Comparison of ENCODE assay signal across 32 cellular contexts in the genomic region with DNA sequence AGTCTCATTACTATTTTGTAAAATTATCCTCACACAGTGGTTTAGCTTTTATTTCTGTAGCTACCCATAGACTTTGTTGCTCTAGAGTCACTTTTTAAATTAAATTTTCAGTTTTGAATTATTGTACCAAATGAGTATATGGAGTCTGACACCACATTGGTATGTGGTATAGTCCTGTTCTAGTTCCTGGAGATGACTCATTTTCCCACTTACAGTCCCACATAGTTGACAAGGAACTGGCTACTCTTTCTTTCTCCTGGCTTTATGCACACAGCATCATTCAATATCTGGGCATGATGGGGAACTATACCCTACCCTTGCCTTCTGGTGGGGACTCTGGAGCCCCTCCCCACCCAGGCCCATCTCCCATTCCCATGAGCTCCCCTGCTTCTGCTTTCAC.
A peak's percentile ranks its signal among the peaks of the same experiment; 100 is the strongest.
DNase-seq lines count a peak whose midpoint lies in the region; FAIRE-seq and TF ChIP-seq lines count a peak whose summit lies in the region.
"Had no signal": no experiment of that assay in that cellular context is flagged by ENCODE, and none has a peak within 500 bp of the region (broad histone marks: within the 10 kb centered on the region; RNA-seq: fewer than 3 reads in every experiment).

No MANE protein-coding gene starts in this region.

- H3K79me2 ChIP-seq in GM23248 (ENCODE audit: insufficient read depth), result no peaks in the 10 kb centered on the region

- H4K20me1 ChIP-seq in GM23248 (ENCODE audit: insufficient read depth), result no peaks in the 10 kb centered on the region
- H4K20me1 ChIP-seq: BLaER1 had no signal

- H3K27ac Mint-ChIP-seq in Calu3 (ENCODE audit: unreplicated experiment), result no peak overlapping the region
- H3K27ac Mint-ChIP-seq: activated CD8-positive, alpha-beta T cell treated with anti-CD3 and anti-CD28 coated beads, Interleukin-2, amount 10 ng/mL, durations not matched to agents 7 days and 5 days; activated naive CD4-positive, alpha-beta T cell treated with anti-CD3 and anti-CD28 coated beads, Interleukin-2, amount 10 ng/mL, durations not matched to agents 7 days and 5 days; naive B cell; progenitor cell of endocrine pancreas; T-helper 2 cell treated with Interferon-gamma antibody and Interleukin-4, amounts not matched to agents 5 μg/mL and 100 μg/mL, for 36 hours had no signal

- H3K4me3 Mint-ChIP-seq in Calu3 (ENCODE audit: low read depth, unreplicated experiment), result no peak overlapping the region
- H3K4me3 Mint-ChIP-seq: activated CD8-positive, alpha-beta T cell treated with anti-CD3 and anti-CD28 coated beads, Interleukin-2, amount 10 ng/mL, durations not matched to agents 7 days and 5 days; activated naive CD4-positive, alpha-beta T cell treated with anti-CD3 and anti-CD28 coated beads, Interleukin-2, amount 10 ng/mL, durations not matched to agents 7 days and 5 days; naive B cell; T-helper 2 cell treated with Interferon-gamma antibody and Interleukin-4, amounts not matched to agents 5 μg/mL and 100 μg/mL, for 36 hours had no signal

- H3K9ac ChIP-seq in GM23248, result no peak overlapping the region
- H3K9ac ChIP-seq in mesenchymal stem cell (ENCODE audit: low read length), result no peak overlapping the region
- H3K9ac ChIP-seq: BLaER1 had no signal

- H2AFZ ChIP-seq in GM23248 (no peak overlapping the region), mesenchymal stem cell (ENCODE audit: low read depth, low read length) (no peak overlapping the region)

- H2BK5ac ChIP-seq in mesenchymal stem cell (ENCODE audit: low read depth, low read length, poor library complexity, severe bottlenecking), result no peak overlapping the region

- H3K4ac ChIP-seq in mesenchymal stem cell (ENCODE audit: low read depth in 1 of 2, low read length in 2 of 2), result no peak overlapping the region

- H4K8ac ChIP-seq in mesenchymal stem cell (ENCODE audit: low read length), result no peak overlapping the region

- no peak overlapping the region for H2AK5ac ChIP-seq in mesenchymal stem cell (ENCODE audit: low read length, severe bottlenecking)

- H3K36me3 ChIP-seq in GM23248 (ENCODE audit: low read depth), result no peaks in the 10 kb centered on the region
- no peaks in the 10 kb centered on the region for H3K36me3 ChIP-seq in bronchial epithelial cell (ENCODE audit: control insufficient read depth, insufficient read depth, low read length)
- H3K36me3 ChIP-seq in mesenchymal stem cell (ENCODE audit: control insufficient read depth in 1 of 2, insufficient read depth in 2 of 2, low read depth in 1 of 2, low read length in 2 of 2), result no peaks in the 10 kb centered on the region
- H3K36me3 ChIP-seq: adrenal gland, BLaER1, neutrophil, right lobe of liver, tibial artery had no signal

- DNase-seq in AG20443 (ENCODE audit: low spot score), result peak; percentile 58
- peak; percentile 65 for DNase-seq in GM23248
- peak; percentile 56 for DNase-seq in bronchial epithelial cell (ENCODE audit: low read depth)
- DNase-seq in kidney glomerular epithelial cell (lab: John Stamatoyannopoulos, UW), result peak; percentile 31
- DNase-seq in caudate nucleus (lab: John Stamatoyannopoulos, UW), result no peak
- DNase-seq in cerebellar cortex (ENCODE audit: low spot score), result no peak
- DNase-seq in Calu3, result no peak
- DNase-seq in mesenchymal stem cell, result no peak
- DNase-seq: activated CD8-positive, alpha-beta T cell treated with anti-CD3 and anti-CD28 coated beads, Interleukin-2, amount 10 ng/mL, durations not matched to agents 7 days and 5 days; activated naive CD4-positive, alpha-beta T cell treated with anti-CD3 and anti-CD28 coated beads, Interleukin-2, amount 10 ng/mL, durations not matched to agents 7 days and 5 days; adrenal gland; body of pancreas; COR-L47; DMS79; H7; midbrain; naive B cell; NCI-H1436; NCI-H2081; NCI-H2227 treated with DMSO at 0.1 percent for 48 hours; NCI-H526; OCI-M1; right lobe of liver; SHP77 treated with DMSO at 0.1 percent for 48 hours; stimulated activated CD4-positive, alpha-beta T cell treated with anti-CD3 and anti-CD28 coated beads, Interleukin-12 subunit alpha, Interleukin-12 subunit beta, amount 100 ng/mL, for 4 hours; stimulated activated CD4-positive, alpha-beta T cell treated with anti-CD3 and anti-CD28 coated beads, Interleukin-4, amount 100 ng/mL, for 1 hour; tibial artery had no signal

- H3K9me3 ChIP-seq in GM23248 (ENCODE audit: low read depth) (no peaks in the 10 kb centered on the region), mesenchymal stem cell (ENCODE audit: control insufficient read depth, low read length) (no peaks in the 10 kb centered on the region)
- H3K9me3 ChIP-seq: adrenal gland, BLaER1, body of pancreas, neutrophil, right lobe of liver, tibial artery had no signal

- no peaks in the 10 kb centered on the region for H3K9me2 ChIP-seq in GM23248 (ENCODE audit: insufficient read depth)

- TF ChIP-seq CTCF in bronchial epithelial cell (IDR thresholded peaks at IDR 0.05; ENCODE audit: insufficient read depth, low read length, severe bottlenecking), result no peak
- no peak for TF ChIP-seq CTCF in Calu3 (IDR thresholded peaks at IDR 0.05; ENCODE audit: unreplicated experiment)

- no peak overlapping the region for H3K18ac ChIP-seq in mesenchymal stem cell (ENCODE audit: low read depth in 1 of 2, low read length in 2 of 2)

- no peak for FAIRE-seq in bronchial epithelial cell (lab: Jason Lieb, UNC)
- FAIRE-seq: HepG2 had no signal

- H3K9me3 Mint-ChIP-seq in Calu3 (ENCODE audit: low read depth, unreplicated experiment), result peaks cover 9% of the 10 kb centered on the region
- H3K9me3 Mint-ChIP-seq: activated naive CD4-positive, alpha-beta T cell treated with anti-CD3 and anti-CD28 coated beads, Interleukin-2, amount 10 ng/mL, durations not matched to agents 7 days and 5 days; T-helper 2 cell treated with Interferon-gamma antibody and Interleukin-4, amounts not matched to agents 5 μg/mL and 100 μg/mL, for 36 hours had no signal

- H3K14ac ChIP-seq in mesenchymal stem cell (ENCODE audit: low read length in 2 of 2), result no peak overlapping the region

- H3K27me3 Mint-ChIP-seq in Calu3 (ENCODE audit: unreplicated experiment), result no peaks in the 10 kb centered on the region
- H3K27me3 Mint-ChIP-seq: activated naive CD4-positive, alpha-beta T cell treated with anti-CD3 and anti-CD28 coated beads, Interleukin-2, amount 10 ng/mL, durations not matched to agents 7 days and 5 days; progenitor cell of endocrine pancreas had no signal

- H3K27me3 ChIP-seq in GM23248 (replicated peaks; ENCODE audit: insufficient read depth), result no peaks in the 10 kb centered on the region
- no peaks in the 10 kb centered on the region for H3K27me3 ChIP-seq in bronchial epithelial cell (ENCODE audit: control insufficient read depth, insufficient read depth, low read length)
- no peaks in the 10 kb centered on the region for H3K27me3 ChIP-seq in mesenchymal stem cell (ENCODE audit: control insufficient read depth in 1 of 2, insufficient read depth in 1 of 2, low read length in 2 of 2)
- H3K27me3 ChIP-seq: adrenal gland, BLaER1, body of pancreas, right lobe of liver, tibial artery had no signal

- no peak overlapping the region for H3K4me2 ChIP-seq in GM23248 (ENCODE audit: unreplicated experiment)
- H3K4me2 ChIP-seq in mesenchymal stem cell (ENCODE audit: low read length, poor library complexity, severe bottlenecking), result no peak overlapping the region
- H3K4me2 ChIP-seq: BLaER1 had no signal

- H4K91ac ChIP-seq in mesenchymal stem cell (ENCODE audit: low read length), result no peak overlapping the region

- H2BK15ac ChIP-seq in mesenchymal stem cell (ENCODE audit: low read depth, poor library complexity, severe bottlenecking), result no peak overlapping the region

- no peaks in the 10 kb centered on the region for H3K79me1 ChIP-seq in mesenchymal stem cell (replicated peaks; ENCODE audit: low read length, poor library complexity, severe bottlenecking)

- no peak overlapping the region for H2BK12ac ChIP-seq in mesenchymal stem cell (ENCODE audit: low read length in 2 of 2)

- H3K4me1 ChIP-seq in GM23248 (ENCODE audit: insufficient read depth) (0 out of 2 replicates have a peak, but pooled peaks cover 7% of the 10 kb centered on the region), mesenchymal stem cell (ENCODE audit: control insufficient read depth, insufficient read depth, low read depth, low read length) (no peaks in the 10 kb centered on the region)
- H3K4me1 ChIP-seq: adrenal gland, BLaER1, body of pancreas, right lobe of liver, tibial artery had no signal

- BruUV-seq in Calu3 (replicated peaks; lab: Mats Ljungman, UMichigan), result no TSS peak

- intact Hi-C loops in Calu3 (cut with micrococcal nuclease; ENCODE audit: unreplicated experiment), result no loop called here

- H3K27ac ChIP-seq in GM23248 (no peak overlapping the region), caudate nucleus (ENCODE audit: low read depth, low read length) (no peak overlapping the region), mesenchymal stem cell (ENCODE audit: low read length, poor library complexity, severe bottlenecking) (no peak overlapping the region)
- H3K27ac ChIP-seq: adrenal gland, BLaER1, body of pancreas, neutrophil, right lobe of liver, tibial artery had no signal

- no peak overlapping the region for H3K23ac ChIP-seq in mesenchymal stem cell (ENCODE audit: low read length in 2 of 2)

- CTCF ChIA-PET in Calu3 (lab: Charles Lee), result no interaction called here

- in situ Hi-C loops in GM23248 (cut with MboI), result no loop called here

- no peaks in the 10 kb centered on the region for H3K4me1 Mint-ChIP-seq in Calu3 (ENCODE audit: low read depth, unreplicated experiment)
- H3K4me1 Mint-ChIP-seq: activated naive CD4-positive, alpha-beta T cell treated with anti-CD3 and anti-CD28 coated beads, Interleukin-2, amount 10 ng/mL, durations not matched to agents 7 days and 5 days; naive B cell had no signal

- no peaks in the 10 kb centered on the region for H3K36me3 Mint-ChIP-seq in Calu3 (ENCODE audit: insufficient read depth, unreplicated experiment)
- H3K36me3 Mint-ChIP-seq: activated naive CD4-positive, alpha-beta T cell treated with anti-CD3 and anti-CD28 coated beads, Interleukin-2, amount 10 ng/mL, durations not matched to agents 7 days and 5 days had no signal

- no peaks in the 10 kb centered on the region for H3F3A ChIP-seq in GM23248 (ENCODE audit: insufficient read depth)

- H2BK120ac ChIP-seq in mesenchymal stem cell (ENCODE audit: low read depth, low read length), result no peak overlapping the region

- H3K4me3 ChIP-seq in GM23248 (no peak overlapping the region), bronchial epithelial cell (ENCODE audit: low read depth, low read length) (no peak overlapping the region), mesenchymal stem cell (ENCODE audit: insufficient read depth in 1 of 2, low read depth in 1 of 2, low read length in 2 of 2) (no peak overlapping the region)
- H3K4me3 ChIP-seq: adrenal gland, BLaER1, body of pancreas, right lobe of liver, tibial artery had no signal

Comparison
In these comparisons a context has a peak if more than half of its experiments do, and no peak if none do; other contexts are left out.
1. DNase-seq: peak in AG20443 (single experiment), GM23248 (single experiment), bronchial epithelial cell (single experiment) and kidney glomerular epithelial cell (single experiment); none in caudate nucleus (0 of 61), cerebellar cortex (single experiment), Calu3 (single experiment) and mesenchymal stem cell (single experiment).